ENCODE assay signal across 22 cellular contexts in genomic region chr1:231731262-231731661, GRCh38.
"Had no signal": no experiment of that assay in that cellular context is flagged by ENCODE, and none has a peak within 500 bp of the region (broad histone marks: within the 10 kb centered on the region; RNA-seq: fewer than 3 reads in every experiment).

No MANE protein-coding gene starts in this region.

- FAIRE-seq: astrocyte, endothelial cell of umbilical vein, keratinocyte had no signal

- H3K9me3 ChIP-seq: tibial nerve had no signal

- H3K4me3 ChIP-seq: coronary artery, dorsolateral prefrontal cortex, tibial nerve had no signal

- H3K36me3 ChIP-seq: brain microvascular endothelial cell, tibial nerve had no signal

- DNase-seq: activated B cell treated with CpG ODN at 0.5 μM for 24 hours; activated CD4-positive, alpha-beta T cell treated with anti-CD3 and anti-CD28 coated beads, Interleukin-2, amount 50 U/mL, for 1 hour; activated CD8-positive, alpha-beta T cell treated with anti-CD3 and anti-CD28 coated beads for 36 hours; activated gamma-delta T cell treated with Interleukin-2 at 50 U/mL for 16 hours; activated naive CD4-positive, alpha-beta T cell treated with anti-CD3 and anti-CD28 coated beads, Interleukin-2, amount 50 U/mL, for 16 hours; activated T-cell treated with anti-CD3 and anti-CD28 coated beads, Interleukin-2, amount 50 U/mL, for 4 hours; amniotic stem cell; brain microvascular endothelial cell; dorsolateral prefrontal cortex; head of caudate nucleus; hippocampal formation; left cardiac atrium; left ventricle myocardium superior; posterior cingulate gyrus; right cardiac atrium; stimulated activated CD4-positive, alpha-beta T cell treated with anti-CD3 and anti-CD28 coated beads, Interleukin-2, amount 100 ng/mL, for 48 hours; stimulated activated naive CD4-positive, alpha-beta T cell treated with Interleukin-2 at 50 U/mL for 16 hours had no signal

- H3K27me3 ChIP-seq: brain microvascular endothelial cell, dorsolateral prefrontal cortex, tibial nerve had no signal

- H3K27ac ChIP-seq: brain microvascular endothelial cell, coronary artery, dorsolateral prefrontal cortex, tibial nerve had no signal
